ENCODE assay signal across 23 cellular contexts in genomic region chr5:112528928-112529327, GRCh38.
"Had no signal": no experiment of that assay in that cellular context is flagged by ENCODE, and none has a peak within 500 bp of the region (broad histone marks: within the 10 kb centered on the region; RNA-seq: fewer than 3 reads in every experiment).

No MANE protein-coding gene starts in this region.

- ATAC-seq: activated CD8-positive, alpha-beta T cell treated with anti-CD3 and anti-CD28 coated beads for 36 hours; activated T-cell treated with anti-CD3 and anti-CD28 coated beads, Interleukin-2, amount 50 U/mL, for 4 hours; activated T-helper 17 cell treated with anti-CD3 and anti-CD28 coated beads, Interleukin-2, amount 50 U/mL, for 72 hours; effector memory CD8-positive, alpha-beta T cell; gastrocnemius medialis; heart left ventricle had no signal

- H3K27ac Mint-ChIP-seq: activated CD8-positive, alpha-beta T cell treated with anti-CD3 and anti-CD28 coated beads for 36 hours; activated naive CD8-positive, alpha-beta T cell; activated T-helper 17 cell treated with anti-CD3 and anti-CD28 coated beads, Interleukin-2, amount 50 U/mL, for 72 hours; effector memory CD8-positive, alpha-beta T cell had no signal

- H3K9me3 Mint-ChIP-seq: activated CD8-positive, alpha-beta T cell treated with anti-CD3 and anti-CD28 coated beads for 36 hours; activated T-cell treated with anti-CD3 and anti-CD28 coated beads, Interleukin-2, amount 50 U/mL, for 4 hours; activated T-helper 17 cell treated with anti-CD3 and anti-CD28 coated beads, Interleukin-2, amount 50 U/mL, for 72 hours; effector memory CD8-positive, alpha-beta T cell had no signal

- H3K9me3 ChIP-seq: esophagus muscularis mucosa, gastrocnemius medialis, heart left ventricle had no signal

- H3K27me3 ChIP-seq: esophagus muscularis mucosa, foreskin keratinocyte, gastrocnemius medialis, heart left ventricle had no signal

- DNase-seq: activated CD4-positive, alpha-beta T cell treated with anti-CD3 and anti-CD28 coated beads for 1 hour; activated CD4-positive, alpha-beta T cell treated with anti-CD3 and anti-CD28 coated beads for 48 hours; activated CD4-positive, alpha-beta T cell treated with anti-CD3 and anti-CD28 coated beads, Interleukin-2, amount 50 U/mL, for 1 hour; activated CD4-positive, alpha-beta T cell treated with anti-CD3 and anti-CD28 coated beads, Interleukin-2, amount 50 U/mL, for 48 hours; activated CD8-positive, alpha-beta memory T cell treated with anti-CD3 and anti-CD28 coated beads for 24 hours; activated CD8-positive, alpha-beta T cell treated with anti-CD3 and anti-CD28 coated beads for 36 hours; activated effector memory CD4-positive, alpha-beta T cell treated with Interleukin-2 at 50 U/mL for 16 hours; activated gamma-delta T cell treated with Interleukin-2 at 50 U/mL for 16 hours; activated naive CD4-positive, alpha-beta T cell treated with anti-CD3 and anti-CD28 coated beads, Interleukin-2, amount 50 U/mL, for 16 hours; activated naive CD4-positive, alpha-beta T cell treated with Interleukin-2 at 50 U/mL for 16 hours; activated T-cell treated with anti-CD3 and anti-CD28 coated beads, Interleukin-2, amount 50 U/mL, for 4 hours; amniotic stem cell; anterior cingulate cortex; cortex of kidney; effector CD4-positive, alpha-beta T cell; effector memory CD8-positive, alpha-beta T cell; gastrocnemius medialis; glutamatergic neuron; heart left ventricle had no signal

- H3K36me3 ChIP-seq: esophagus muscularis mucosa, gastrocnemius medialis, heart left ventricle had no signal

- H3K4me1 Mint-ChIP-seq: activated T-helper 17 cell treated with anti-CD3 and anti-CD28 coated beads, Interleukin-2, amount 50 U/mL, for 72 hours had no signal

- H3K36me3 Mint-ChIP-seq: activated naive CD8-positive, alpha-beta T cell had no signal

- H3K27ac ChIP-seq: esophagus muscularis mucosa, foreskin keratinocyte, gastrocnemius medialis, heart left ventricle had no signal

- H3K4me3 Mint-ChIP-seq: activated CD8-positive, alpha-beta T cell treated with anti-CD3 and anti-CD28 coated beads for 36 hours; activated naive CD8-positive, alpha-beta T cell; activated T-cell treated with anti-CD3 and anti-CD28 coated beads, Interleukin-2, amount 50 U/mL, for 4 hours; activated T-helper 17 cell treated with anti-CD3 and anti-CD28 coated beads, Interleukin-2, amount 50 U/mL, for 72 hours; effector memory CD8-positive, alpha-beta T cell had no signal

- H3K4me3 ChIP-seq: esophagus muscularis mucosa, gastrocnemius medialis, heart left ventricle had no signal

- H3K4me1 ChIP-seq: esophagus muscularis mucosa, foreskin keratinocyte, gastrocnemius medialis, heart left ventricle had no signal
